ENCODE assay signal across 1 cellular context in genomic region chr17:4836221-4836620, GRCh38.
TF ChIP-seq lines count a peak whose summit lies in the region.

No MANE protein-coding gene starts in this region.

TF ChIP-seq in HepG2, 621 proteins besides CTCF, POLR2A, EP300 and RAD21:
- no peak for TF ChIP-seq ZBED4 (CRISPR knock-in tag; IDR thresholded peaks at IDR 0.05; ENCODE audit: borderline replicate concordance)
- TF ChIP-seq KLF9 (CRISPR knock-in tag; IDR thresholded peaks at IDR 0.05; ENCODE audit: low read depth), result no peak
- no peak for TF ChIP-seq ZZZ3 (CRISPR knock-in tag; IDR thresholded peaks at IDR 0.05; ENCODE audit: borderline replicate concordance)
- no peak for TF ChIP-seq ZNF746 (CRISPR knock-in tag; IDR thresholded peaks at IDR 0.05)
TF ChIP-seq in HepG2: peak in this region for 0.
